In genomic region chr20:4802023-4802422, GRCh38 we compare ENCODE assay signal across 20 cellular contexts.
"Had no signal": no experiment of that assay in that cellular context is flagged by ENCODE, and none has a peak within 500 bp of the region (broad histone marks: within the 10 kb centered on the region; RNA-seq: fewer than 3 reads in every experiment).

No MANE protein-coding gene starts in this region.

- H3K9ac ChIP-seq: SK-N-SH had no signal

- H3K27me3 Mint-ChIP-seq: activated CD4-positive, alpha-beta T cell treated with anti-CD3 and anti-CD28 coated beads, Interleukin-2, amount 10 ng/mL, durations not matched to agents 24 days and 14 days; activated naive CD8-positive, alpha-beta T cell had no signal

- H3K4me2 ChIP-seq: SK-N-SH had no signal

- H3K27ac Mint-ChIP-seq: activated CD4-positive, alpha-beta T cell treated with anti-CD3 and anti-CD28 coated beads, Interleukin-2, amount 10 ng/mL, durations not matched to agents 24 days and 14 days; activated naive CD8-positive, alpha-beta T cell; WTC11 had no signal

- DNase-seq: activated CD4-positive, alpha-beta T cell treated with anti-CD3 and anti-CD28 coated beads, Interleukin-2, amount 10 ng/mL, durations not matched to agents 24 days and 14 days; activated CD8-positive, alpha-beta memory T cell treated with anti-CD3 and anti-CD28 coated beads for 24 hours; activated CD8-positive, alpha-beta memory T cell treated with anti-CD3 and anti-CD28 coated beads, Interleukin-2, amount 50 U/mL, for 48 hours; activated gamma-delta T cell; activated T-cell treated with anti-CD3 and anti-CD28 coated beads, Interleukin-2, amount 50 U/mL, for 48 hours; amygdala; caudate nucleus; colonic mucosa; erythroblast; left lung; midbrain; SK-N-SH; stimulated activated CD4-positive, alpha-beta T cell treated with anti-CD3 and anti-CD28 coated beads, Interleukin-2, amount 100 ng/mL, for 24 hours; thyroid gland had no signal

- H3K36me3 ChIP-seq: colonic mucosa, prostate gland, right atrium auricular region had no signal

- H3K9me3 ChIP-seq: colonic mucosa, left lung, prostate gland, SK-N-SH, thyroid gland had no signal

- H3K4me1 ChIP-seq: body of pancreas, colonic mucosa, prostate gland, right atrium auricular region, thyroid gland had no signal

- ATAC-seq: body of pancreas, WTC11 had no signal

- H3K4me3 Mint-ChIP-seq: activated CD4-positive, alpha-beta T cell treated with anti-CD3 and anti-CD28 coated beads, Interleukin-2, amount 10 ng/mL, durations not matched to agents 24 days and 14 days; activated naive CD8-positive, alpha-beta T cell; neural crest cell; WTC11 had no signal

- H3K4me3 ChIP-seq: body of pancreas, colonic mucosa, left lung, prostate gland, right atrium auricular region, thyroid gland had no signal

- H3K27ac ChIP-seq: colonic mucosa, prostate gland, right atrium auricular region, thyroid gland had no signal

- H3K4me1 Mint-ChIP-seq: WTC11 had no signal

- H3K27me3 ChIP-seq: body of pancreas, colonic mucosa, left lung, right atrium auricular region, thyroid gland had no signal
